ENCODE assay signal across 21 cellular contexts in genomic region chr15:35256555-35256954, GRCh38.
DNase-seq lines count a peak whose midpoint lies in the region; ATAC-seq, FAIRE-seq and TF ChIP-seq lines count a peak whose summit lies in the region.
"Had no signal": no experiment of that assay in that cellular context is flagged by ENCODE, and none has a peak within 500 bp of the region (broad histone marks: within the 10 kb centered on the region; RNA-seq: fewer than 3 reads in every experiment).

No MANE protein-coding gene starts in this region.

- H2AK5ac ChIP-seq in IMR-90 (ENCODE audit: low read depth, low read length) = no peak overlapping the region

- H2BK5ac ChIP-seq in IMR-90 (ENCODE audit: low read depth, low read length, poor library complexity, severe bottlenecking) = peak overlapping the region; percentile 80

- H4K20me1 ChIP-seq in IMR-90 (ENCODE audit: insufficient read depth, low read length) = no peaks in the 10 kb centered on the region
- H4K20me1 ChIP-seq in astrocyte (ENCODE audit: insufficient read depth, low read length) = no peaks in the 10 kb centered on the region

- CTCF ChIA-PET in IMR-90 (lab: Yijun Ruan, JAX) = no interaction called here

- H3K36me3 ChIP-seq in IMR-90 (ENCODE audit: control insufficient read depth, insufficient read depth, low read length) = no peaks in the 10 kb centered on the region
- no peaks in the 10 kb centered on the region for H3K36me3 ChIP-seq in astrocyte (ENCODE audit: insufficient read depth, low read length)
- H3K36me3 ChIP-seq: HAP-1, left ventricle myocardium inferior had no signal

- H3K36me3 Mint-ChIP-seq in astrocyte (ENCODE audit: low read depth, unreplicated experiment) = no peaks in the 10 kb centered on the region
- H3K36me3 Mint-ChIP-seq: stimulated activated naive B cell treated with anti-CD40 and anti-IgM and Interleukin-4, amounts not matched to agents 10 μg/mL and 1 μg/mL and 100 μg/mL, for 72 hours had no signal

- H3K27ac ChIP-seq in IMR-90 (ENCODE audit: insufficient read depth, low read length) (peak overlapping the region; percentile 76; the same call in 1 of the 2 replicates), astrocyte (ENCODE audit: low read depth, low read length) (no peak overlapping the region)
- H3K27ac ChIP-seq: KMS-11, left ventricle myocardium inferior, tibial nerve had no signal

- no peaks in the 10 kb centered on the region for H3K9me1 ChIP-seq in IMR-90 (ENCODE audit: insufficient read depth, low read length)

- H3K9me3 ChIP-seq in IMR-90 (ENCODE audit: control insufficient read depth, insufficient read depth, low read length) = no peaks in the 10 kb centered on the region
- no peaks in the 10 kb centered on the region for H3K9me3 ChIP-seq in astrocyte (ENCODE audit: insufficient read depth, low read depth, low read length)
- H3K9me3 ChIP-seq: HAP-1, left ventricle myocardium inferior, tibial nerve had no signal

- BruUV-seq in IMR-90 (replicated peaks; lab: Mats Ljungman, UMichigan) = no TSS peak

- WGBS in IMR-90 (ENCODE audit: extremely low coverage in 2 of 2, insufficient read length in 1 of 2), 2 experiments = 100% methylated on average over 1 of the region's 2 CpGs; no CpG with 5 or more reads in 1 of the 2 experiments

- H3K9ac ChIP-seq in IMR-90 (ENCODE audit: low read depth, low read length) = no peak overlapping the region
- no peak overlapping the region for H3K9ac ChIP-seq in astrocyte (ENCODE audit: low read length)
- H3K9ac ChIP-seq: KMS-11 had no signal

- POLR2A ChIA-PET in IMR-90 (lab: Charles Lee; ENCODE audit: unreplicated experiment) = no interaction called here

- DNase-seq in EL = peak; percentile 11
- peak; percentile 60 for DNase-seq in IMR-90
- DNase-seq in astrocyte (ENCODE audit: low read depth) = peak; percentile 8
- DNase-seq in foreskin fibroblast = peak; percentile 54 to 73
- DNase-seq in NCI-H446 (lab: John Stamatoyannopoulos, UW) = no peak
- DNase-seq in frontal cortex (ENCODE audit: low spot score in 2 of 2) = no peak
- no peak for DNase-seq in Ammon's horn (ENCODE audit: low spot score)
- DNase-seq: activated CD4-positive, alpha-beta T cell treated with anti-CD3 and anti-CD28 coated beads for 48 hours; activated CD8-positive, alpha-beta memory T cell treated with anti-CD3 and anti-CD28 coated beads, Interleukin-2, amount 50 U/mL, for 4 hours; activated gamma-delta T cell; amygdala; DND-41; left ventricle myocardium inferior; NCI-H1436 treated with DMSO at 0.1 percent for 48 hours; nucleus accumbens; RPMI8226; stimulated activated naive B cell treated with anti-CD40 and anti-IgM and Interleukin-4, amounts not matched to agents 10 μg/mL and 1 μg/mL and 100 μg/mL, for 72 hours had no signal

- H3K4me1 Mint-ChIP-seq in astrocyte (ENCODE audit: low read depth, unreplicated experiment) = peaks cover 12% of the 10 kb centered on the region
- H3K4me1 Mint-ChIP-seq: stimulated activated naive B cell treated with anti-CD40 and anti-IgM and Interleukin-4, amounts not matched to agents 10 μg/mL and 1 μg/mL and 100 μg/mL, for 72 hours had no signal

- no peak for TF ChIP-seq POLR2A in IMR-90 (IDR thresholded peaks at IDR 0.05; ENCODE audit: low read depth, low read length)

- H3K27ac Mint-ChIP-seq in astrocyte (ENCODE audit: unreplicated experiment) = peak overlapping the region; percentile 14
- H3K27ac Mint-ChIP-seq: stimulated activated naive B cell treated with anti-CD40 and anti-IgM and Interleukin-4, amounts not matched to agents 10 μg/mL and 1 μg/mL and 100 μg/mL, for 72 hours had no signal

- peak overlapping the region; percentile 80 for H2AFZ ChIP-seq in IMR-90 (replicated peaks; ENCODE audit: low read length, poor library complexity)
- peak overlapping the region; percentile 6 for H2AFZ ChIP-seq in astrocyte (ENCODE audit: low read depth, low read length)

- H3K4me3 ChIP-seq in IMR-90 (ENCODE audit: insufficient read depth, low read depth, low read length) (no peak overlapping the region), astrocyte (ENCODE audit: insufficient read depth, low read depth, low read length) (no peak overlapping the region), foreskin fibroblast (ENCODE audit: low read depth in 1 of 2, low read length in 2 of 2) (no peak overlapping the region)
- H3K4me3 ChIP-seq: HAP-1, left ventricle myocardium inferior, tibial nerve had no signal

- H3K4me2 ChIP-seq in IMR-90 (ENCODE audit: low read depth, low read length) (no peak overlapping the region), astrocyte (ENCODE audit: low read length) (no peak overlapping the region)
- H3K4me2 ChIP-seq: KMS-11 had no signal

- TF ChIP-seq RAD21 in IMR-90 (IDR thresholded peaks at IDR 0.05; ENCODE audit: low read length) = no peak

- no peaks in the 10 kb centered on the region for H3K27me3 ChIP-seq in IMR-90 (ENCODE audit: control insufficient read depth, insufficient read depth, low read length)
- no peaks in the 10 kb centered on the region for H3K27me3 ChIP-seq in astrocyte (ENCODE audit: insufficient read depth, low read length)
- H3K27me3 ChIP-seq: tibial nerve had no signal

- no peak for FAIRE-seq in astrocyte (lab: Jason Lieb, UNC)
- FAIRE-seq in frontal cortex (lab: Jason Lieb, UNC) = no peak

- H2BK15ac ChIP-seq in IMR-90 (ENCODE audit: low read depth, low read length) = peak overlapping the region; percentile 45; the same call in 1 of the 3 replicates

- 0 out of 2 replicates have a peak overlapping the region, but pooled peaks have one; percentile 9 for H3K56ac ChIP-seq in IMR-90 (ENCODE audit: extremely low read depth, insufficient read depth, low read length)

- no peak for TF ChIP-seq CTCF in IMR-90 (conservative IDR thresholded peaks at IDR 0.05; ENCODE audit: low read depth, low read length)
- no peak for TF ChIP-seq CTCF in astrocyte (IDR thresholded peaks at IDR 0.05; ENCODE audit: insufficient read depth, low read depth, low read length)
- TF ChIP-seq CTCF in foreskin fibroblast (IDR thresholded peaks at IDR 0.05; ENCODE audit: low read depth, low read length) = no peak

- peak overlapping the region; percentile 76 for H3K4ac ChIP-seq in IMR-90 (ENCODE audit: low read depth, low read length)

- H4K91ac ChIP-seq in IMR-90 (ENCODE audit: insufficient read depth, low read depth, low read length) = peak overlapping the region; percentile 46; the same call in 1 of the 2 replicates

- peaks cover 3% of the 10 kb centered on the region for H3K4me1 ChIP-seq in IMR-90 (ENCODE audit: control insufficient read depth, insufficient read depth, low read length)
- no peaks in the 10 kb centered on the region for H3K4me1 ChIP-seq in astrocyte (ENCODE audit: insufficient read depth, low read length)
- H3K4me1 ChIP-seq: left ventricle myocardium inferior, tibial nerve had no signal

- no peaks in the 10 kb centered on the region for H3K27me3 Mint-ChIP-seq in astrocyte (ENCODE audit: low read depth, unreplicated experiment)
- H3K27me3 Mint-ChIP-seq: stimulated activated naive B cell treated with anti-CD40 and anti-IgM and Interleukin-4, amounts not matched to agents 10 μg/mL and 1 μg/mL and 100 μg/mL, for 72 hours had no signal

- H3K4me3 Mint-ChIP-seq in astrocyte (ENCODE audit: unreplicated experiment) = no peak overlapping the region
- H3K4me3 Mint-ChIP-seq: stimulated activated naive B cell treated with anti-CD40 and anti-IgM and Interleukin-4, amounts not matched to agents 10 μg/mL and 1 μg/mL and 100 μg/mL, for 72 hours had no signal

- H3K79me1 ChIP-seq in IMR-90 (ENCODE audit: low read depth in 1 of 2, low read length in 2 of 2) = no peaks in the 10 kb centered on the region

- H4K8ac ChIP-seq in IMR-90 (ENCODE audit: low read depth in 2 of 2, low read length in 2 of 2) = peak overlapping the region; percentile 5 to 83; a peak in 2 of 4 replicates

- H2BK20ac ChIP-seq in IMR-90 (ENCODE audit: low read depth, low read length) = peak overlapping the region; percentile 67; the same call in 1 of the 2 replicates

- peak; percentile 84 for ATAC-seq in IMR-90 (ENCODE audit: low read depth)
- ATAC-seq in GM18520 (IDR thresholded peaks at IDR 0.05; ENCODE audit: unreplicated experiment) = no peak
- ATAC-seq: stimulated activated naive B cell treated with anti-CD40 and anti-IgM and Interleukin-4, amounts not matched to agents 10 μg/mL and 1 μg/mL and 100 μg/mL, for 72 hours had no signal

- peak overlapping the region; percentile 42 for H3K18ac ChIP-seq in IMR-90 (ENCODE audit: low read depth, low read length)

- no peaks in the 10 kb centered on the region for H3K79me2 ChIP-seq in astrocyte (ENCODE audit: insufficient read depth, low read length)

- H3K9me3 Mint-ChIP-seq in astrocyte (ENCODE audit: unreplicated experiment) = no peaks in the 10 kb centered on the region
- H3K9me3 Mint-ChIP-seq: stimulated activated naive B cell treated with anti-CD40 and anti-IgM and Interleukin-4, amounts not matched to agents 10 μg/mL and 1 μg/mL and 100 μg/mL, for 72 hours had no signal

- in situ Hi-C loops in IMR-90 (cut with MboI; ENCODE audit: low sequenced_read_pairs) = no loop called here

- intact Hi-C loops in IMR-90 (cut with micrococcal nuclease) = no loop called here

- peak overlapping the region; percentile 48; the same call in 1 of the 2 replicates for H3K23ac ChIP-seq in IMR-90 (ENCODE audit: low read depth, low read length)

- peak overlapping the region; percentile 85 for H3K14ac ChIP-seq in IMR-90 (replicated peaks; ENCODE audit: low read depth, low read length)

- H2AK9ac ChIP-seq in IMR-90 (replicated peaks; ENCODE audit: low read depth, low read length, poor library complexity) = peak overlapping the region; percentile 70

- H4K5ac ChIP-seq in IMR-90 (ENCODE audit: low read depth, low read length) = peak overlapping the region; percentile 45

- peak overlapping the region; percentile 83 for H2BK120ac ChIP-seq in IMR-90 (ENCODE audit: low read depth, low read length)

- dilution Hi-C loops in IMR-90 (cut with HindIII; ENCODE audit: low sequenced_read_pairs, unreplicated experiment) = no loop called here

TF ChIP-seq in IMR-90, 13 proteins besides CTCF, POLR2A, EP300 and RAD21 (continues in another document):
- TF ChIP-seq FOS (IDR thresholded peaks at IDR 0.05; ENCODE audit: low read depth, low read length) = no peak
- no peak for TF ChIP-seq ELK1 (IDR thresholded peaks at IDR 0.05; ENCODE audit: borderline replicate concordance, low read depth, low read length)
- no peak for TF ChIP-seq MXI1 (IDR thresholded peaks at IDR 0.05; ENCODE audit: borderline replicate concordance, low read depth, low read length)
- no peak for TF ChIP-seq CEBPB (IDR thresholded peaks at IDR 0.05; ENCODE audit: low read depth, low read length)
- no peak for TF ChIP-seq RCOR1 (IDR thresholded peaks at IDR 0.05; ENCODE audit: insufficient replicate concordance, low read length)
- TF ChIP-seq MAZ (IDR thresholded peaks at IDR 0.05; ENCODE audit: borderline replicate concordance, low read depth, low read length) = no peak

Comparison
In these comparisons a context has a peak if more than half of its experiments do, and no peak if none do; other contexts are left out.
1. DNase-seq: peak in EL (single experiment), IMR-90 (single experiment), astrocyte (single experiment) and foreskin fibroblast (2 of 2); none in NCI-H446 (0 of 2), frontal cortex (0 of 2) and Ammon's horn (single experiment).